23 cellular contexts compared by ENCODE assay signal in genomic region chr4:185625503-185625902, GRCh38.
DNase-seq lines count a peak whose midpoint lies in the region; ATAC-seq, FAIRE-seq and TF ChIP-seq lines count a peak whose summit lies in the region.
"Had no signal": no experiment of that assay in that cellular context is flagged by ENCODE, and none has a peak within 500 bp of the region (broad histone marks: within the 10 kb centered on the region; RNA-seq: fewer than 3 reads in every experiment).

No MANE protein-coding gene starts in this region.

- H3K79me2 ChIP-seq in endothelial cell of umbilical vein (ENCODE audit: control insufficient read depth, insufficient read depth, low read length) (no peaks in the 10 kb centered on the region), trophoblast cell (ENCODE audit: control insufficient read depth, insufficient read depth, low read length, poor library complexity) (no peaks in the 10 kb centered on the region)

- no peaks in the 10 kb centered on the region for H3K9me1 ChIP-seq in endothelial cell of umbilical vein (replicated peaks; ENCODE audit: control insufficient read depth, extremely low read depth, insufficient read depth, low read length)

- no peak for TF ChIP-seq POLR2A in endothelial cell of umbilical vein (IDR thresholded peaks at IDR 0.05; ENCODE audit: low read depth, low read length)

- no peaks in the 10 kb centered on the region for H3K36me3 ChIP-seq in HEK293 (ENCODE audit: control insufficient read depth in 2 of 2, insufficient read depth in 1 of 2, low read length in 2 of 2)
- no peaks in the 10 kb centered on the region for H3K36me3 ChIP-seq in endothelial cell of umbilical vein (ENCODE audit: control insufficient read depth in 2 of 2, extremely low read depth in 1 of 2, insufficient read depth in 2 of 2, low read length in 2 of 2)
- H3K36me3 ChIP-seq in trophoblast cell (ENCODE audit: control insufficient read depth in 1 of 2, insufficient read depth in 2 of 2, low read length in 2 of 2), result no peaks in the 10 kb centered on the region
- H3K36me3 ChIP-seq: BLaER1 treated with 17β-estradiol and CSF1 and Interleukin-3, amounts not matched to agents 10 nM and 100 nM; SJCRH30 had no signal

- H3K27ac ChIP-seq in HEK293 (ENCODE audit: extremely low read depth, low read depth, low read length), result no peak overlapping the region
- H3K27ac ChIP-seq in endothelial cell of umbilical vein (ENCODE audit: insufficient read depth, low read depth, low read length), result no peak overlapping the region
- H3K27ac ChIP-seq in trophoblast cell (ENCODE audit: low read depth, low read length), result no peak overlapping the region
- H3K27ac ChIP-seq: 22Rv1; BLaER1 treated with 17β-estradiol and CSF1 and Interleukin-3, amounts not matched to agents 10 nM and 100 nM; RWPE1; SJCRH30 had no signal

- no peak overlapping the region for H2AK5ac ChIP-seq in trophoblast cell (ENCODE audit: low read length)

- H2BK12ac ChIP-seq in trophoblast cell (ENCODE audit: low read length), result no peak overlapping the region

- H3K36me3 Mint-ChIP-seq in activated T-cell treated with anti-CD3 and anti-CD28 coated beads, Interleukin-2, amount 50 U/mL, for 24 hours (ENCODE audit: low read depth), result no peaks in the 10 kb centered on the region
- H3K36me3 Mint-ChIP-seq: CD8-positive, alpha-beta T cell had no signal

- FAIRE-seq in endothelial cell of umbilical vein (lab: Jason Lieb, UNC), result peak; percentile 50

- DNase-seq in DMS79 treated with DMSO at 0.1 percent for 48 hours (lab: John Stamatoyannopoulos, UW), result peak; percentile 2
- no peak for DNase-seq in DMS79 (lab: John Stamatoyannopoulos, UW)
- DNase-seq in endothelial cell of umbilical vein (ENCODE audit: low read depth, low spot score), result peak; percentile 7
- no peak for DNase-seq in trophoblast cell
- no peak for DNase-seq in activated T-cell treated with anti-CD3 and anti-CD28 coated beads, Interleukin-2, amount 50 U/mL, for 24 hours
- no peak for DNase-seq in DMS53 (lab: John Stamatoyannopoulos, UW)
- DNase-seq: Calu3; CD8-positive, alpha-beta T cell; H7; HFFc6; Kasumi-1; NCI-H1417; NCI-H1694 treated with DMSO at 0.1 percent for 48 hours; NCI-H2081 treated with DMSO at 0.1 percent for 48 hours; NCI-H510A; NCI-H748 treated with DMSO at 0.1 percent for 48 hours; NK-92 treated with Interleukin-12 subunit alpha and Interleukin-12 subunit beta, amount 100 ng/mL, for 24 hours; SJCRH30 had no signal

- CTCF ChIA-PET in HEK293 (lab: Yijun Ruan, JAX) (interaction anchor here (0.6 to 1.6 kb wide), 5 partner anchors 15 to 962 kb away, joined by 3 to 5 read pairs (median 3); no protein-coding TSS in a partner anchor), endothelial cell of umbilical vein (lab: Charles Lee) (interaction anchor here (1.2 to 3.0 kb wide), 7 partner anchors 9 to 412 kb away, joined by 4 to 17 read pairs (median 10); no protein-coding TSS in a partner anchor)

- WGBS in trophoblast cell (ENCODE audit: extremely low coverage, insufficient coverage, insufficient read length), result no CpG with 5 or more reads among the region's 2 CpGs

- POLR2A ChIA-PET in HEK293 (lab: Yijun Ruan, JAX), result no interaction called here
- POLR2A ChIA-PET in endothelial cell of umbilical vein (lab: Charles Lee), result no interaction called here

- H3K9me3 ChIP-seq in HEK293 (ENCODE audit: control insufficient read depth, insufficient read depth, low read depth, low read length), result no peaks in the 10 kb centered on the region
- no peaks in the 10 kb centered on the region for H3K9me3 ChIP-seq in endothelial cell of umbilical vein (replicated peaks; ENCODE audit: control insufficient read depth, insufficient read depth, low read length)
- H3K9me3 ChIP-seq in trophoblast cell (ENCODE audit: insufficient read depth, low read depth, low read length), result peaks cover 4% of the 10 kb centered on the region
- H3K9me3 ChIP-seq: SJCRH30 had no signal

- no peak overlapping the region for H3K18ac ChIP-seq in trophoblast cell (ENCODE audit: low read length)

- TF ChIP-seq CTCF in HEK293 (tag by site-specific recombination; IDR thresholded peaks at IDR 0.05) (no peak), endothelial cell of umbilical vein (IDR thresholded peaks at IDR 0.05; ENCODE audit: extremely low read depth in 1 of 2, insufficient read depth in 1 of 2, low read depth in 1 of 2, low read length in 2 of 2) (no peak)

- H3K27me3 ChIP-seq in endothelial cell of umbilical vein (ENCODE audit: control insufficient read depth in 2 of 2, insufficient read depth in 2 of 2, low read length in 2 of 2), result no peaks in the 10 kb centered on the region
- no peaks in the 10 kb centered on the region for H3K27me3 ChIP-seq in trophoblast cell (ENCODE audit: insufficient read depth, low read length)
- H3K27me3 ChIP-seq: BLaER1 treated with 17β-estradiol and CSF1 and Interleukin-3, amounts not matched to agents 10 nM and 100 nM; SJCRH30 had no signal

- no peak overlapping the region for H3K14ac ChIP-seq in trophoblast cell (ENCODE audit: low read length)

- no peak overlapping the region for H3K4ac ChIP-seq in trophoblast cell (ENCODE audit: low read depth, low read length)

- H3K23ac ChIP-seq in trophoblast cell (ENCODE audit: low read length), result peak overlapping the region; percentile 35

- H4K8ac ChIP-seq in trophoblast cell (ENCODE audit: low read depth, low read length), result no peak overlapping the region

- H3K9ac ChIP-seq in endothelial cell of umbilical vein (replicated peaks; ENCODE audit: extremely low read depth, insufficient read depth, low read length) (no peak overlapping the region), trophoblast cell (ENCODE audit: low read length) (no peak overlapping the region)
- H3K9ac ChIP-seq: BLaER1 treated with 17β-estradiol and CSF1 and Interleukin-3, amounts not matched to agents 10 nM and 100 nM had no signal

- H2AFZ ChIP-seq in endothelial cell of umbilical vein (ENCODE audit: low read depth, low read length) (no peak overlapping the region), trophoblast cell (ENCODE audit: insufficient read depth, low read length, poor library complexity) (no peak overlapping the region)

- H4K20me1 ChIP-seq in endothelial cell of umbilical vein (replicated peaks; ENCODE audit: control insufficient read depth, extremely low read depth, insufficient read depth, low read length), result no peaks in the 10 kb centered on the region
- H4K20me1 ChIP-seq: BLaER1 treated with 17β-estradiol and CSF1 and Interleukin-3, amounts not matched to agents 10 nM and 100 nM had no signal

- H2BK5ac ChIP-seq in trophoblast cell (ENCODE audit: low read depth, low read length, poor library complexity), result no peak overlapping the region

- H3K27ac Mint-ChIP-seq in activated T-cell treated with anti-CD3 and anti-CD28 coated beads, Interleukin-2, amount 50 U/mL, for 24 hours, result no peak overlapping the region
- H3K27ac Mint-ChIP-seq: CD8-positive, alpha-beta T cell; HFFc6 had no signal

- intact Hi-C loops in endothelial cell of umbilical vein (cut with micrococcal nuclease), result no loop called here

- no TSS peak for BruUV-seq in endothelial cell of umbilical vein (replicated peaks; lab: Mats Ljungman, UMichigan)

- H4K91ac ChIP-seq in trophoblast cell (ENCODE audit: low read depth, low read length), result no peak overlapping the region

- H3K4me3 Mint-ChIP-seq in activated T-cell treated with anti-CD3 and anti-CD28 coated beads, Interleukin-2, amount 50 U/mL, for 24 hours, result no peak overlapping the region
- H3K4me3 Mint-ChIP-seq: CD8-positive, alpha-beta T cell; HFFc6 had no signal

- dilution Hi-C loops in endothelial cell of umbilical vein (cut with MboI; ENCODE audit: extremely low pct_ligation_motif_present, low sequenced_read_pairs), result loop anchor here (25.0 kb wide), 1 partner anchor 412 kb away; no protein-coding TSS in a partner anchor

- H3K4me1 Mint-ChIP-seq in activated T-cell treated with anti-CD3 and anti-CD28 coated beads, Interleukin-2, amount 50 U/mL, for 24 hours (ENCODE audit: low read depth), result no peaks in the 10 kb centered on the region

- no peak overlapping the region for H3K4me2 ChIP-seq in endothelial cell of umbilical vein (ENCODE audit: insufficient read depth, low read length)
- H3K4me2 ChIP-seq in trophoblast cell (ENCODE audit: low read length), result no peak overlapping the region
- H3K4me2 ChIP-seq: BLaER1 treated with 17β-estradiol and CSF1 and Interleukin-3, amounts not matched to agents 10 nM and 100 nM had no signal

- H4K12ac ChIP-seq in trophoblast cell (ENCODE audit: low read depth, low read length), result no peak overlapping the region

- no peak overlapping the region for H3K4me3 ChIP-seq in HEK293 (ENCODE audit: low read depth, low read length)
- no peak overlapping the region for H3K4me3 ChIP-seq in endothelial cell of umbilical vein (replicated peaks in 1 of 3; ENCODE audit: insufficient read depth in 1 of 3, low read depth in 1 of 3, low read length in 3 of 3)
- no peak overlapping the region for H3K4me3 ChIP-seq in trophoblast cell (ENCODE audit: low read depth, low read length)
- H3K4me3 ChIP-seq: BLaER1 treated with 17β-estradiol and CSF1 and Interleukin-3, amounts not matched to agents 10 nM and 100 nM; SJCRH30 had no signal

- H3K4me1 ChIP-seq in HEK293 (ENCODE audit: control insufficient read depth, insufficient read depth, low read length) (no peaks in the 10 kb centered on the region), endothelial cell of umbilical vein (ENCODE audit: control insufficient read depth, extremely low read depth, insufficient read depth, low read length) (no peaks in the 10 kb centered on the region), trophoblast cell (ENCODE audit: control insufficient read depth in 1 of 2, insufficient read depth in 2 of 2, low read length in 2 of 2) (no peaks in the 10 kb centered on the region)
- H3K4me1 ChIP-seq: BLaER1 treated with 17β-estradiol and CSF1 and Interleukin-3, amounts not matched to agents 10 nM and 100 nM; SJCRH30 had no signal

- H3K27me3 Mint-ChIP-seq in activated T-cell treated with anti-CD3 and anti-CD28 coated beads, Interleukin-2, amount 50 U/mL, for 24 hours, result peaks cover 8% of the 10 kb centered on the region

- ATAC-seq in HG02885 (IDR thresholded peaks at IDR 0.05; ENCODE audit: poor library complexity, unreplicated experiment), result no peak
- ATAC-seq: CD8-positive, alpha-beta T cell had no signal

- H3K79me1 ChIP-seq in trophoblast cell (ENCODE audit: low read length), result no peaks in the 10 kb centered on the region

- H2BK120ac ChIP-seq in trophoblast cell (ENCODE audit: insufficient read depth, low read length, poor library complexity), result no peak overlapping the region

- H3K9me3 Mint-ChIP-seq in activated T-cell treated with anti-CD3 and anti-CD28 coated beads, Interleukin-2, amount 50 U/mL, for 24 hours, result no peaks in the 10 kb centered on the region
- H3K9me3 Mint-ChIP-seq: CD8-positive, alpha-beta T cell; HFFc6 had no signal

TF ChIP-seq in HEK293, 187 proteins besides CTCF, POLR2A, EP300 and RAD21 (continues in another document):
- TF ChIP-seq ZNF184 (tag by site-specific recombination; IDR thresholded peaks at IDR 0.05), result no peak

TF ChIP-seq in endothelial cell of umbilical vein, 7 proteins besides CTCF, POLR2A, EP300 and RAD21 (continues in another document):
- no peak for TF ChIP-seq GATA2 (IDR thresholded peaks at IDR 0.05; ENCODE audit: insufficient read depth, insufficient read length, low read depth, low read length)
- TF ChIP-seq FOS (IDR thresholded peaks at IDR 0.05; ENCODE audit: borderline replicate concordance, insufficient read depth, low read length), result no peak

Comparison
In these comparisons a context has a peak if more than half of its experiments do, and no peak if none do; other contexts are left out.
1. DNase-seq: peak in DMS79 treated with DMSO at 0.1 percent for 48 hours (single experiment) and endothelial cell of umbilical vein (single experiment); none in DMS79 (single experiment), trophoblast cell (0 of 2), activated T-cell treated with anti-CD3 and anti-CD28 coated beads, Interleukin-2, amount 50 U/mL, for 24 hours (single experiment) and DMS53 (single experiment).